In genomic region chr9:93475856-93476255, GRCh38 we compare ENCODE assay signal across 16 cellular contexts. TPM values are rescaled to one million over a fixed set of nuclear protein-coding genes. Genes with fewer than 3 reads are reported as not detected.
DNase-seq lines count a peak whose midpoint lies in the region; ATAC-seq, FAIRE-seq and TF ChIP-seq lines count a peak whose summit lies in the region.
"Had no signal": no experiment of that assay in that cellular context is flagged by ENCODE, and none has a peak within 500 bp of the region (broad histone marks: within the 10 kb centered on the region; RNA-seq: fewer than 3 reads in every experiment).

No MANE protein-coding gene starts in this region.

- H3K9me3 ChIP-seq in Karpas-422 (ENCODE audit: low read length): no peaks in the 10 kb centered on the region
- H3K9me3 ChIP-seq: A549 had no signal

- no peak overlapping the region for H3K9ac ChIP-seq in Karpas-422 (ENCODE audit: low read length)

- no peaks in the 10 kb centered on the region for H3K27me3 Mint-ChIP-seq in activated naive CD4-positive, alpha-beta T cell treated with anti-CD3 and anti-CD28 coated beads, Interleukin-2, amount 50 U/mL, for 24 hours
- H3K27me3 Mint-ChIP-seq in activated naive CD8-positive, alpha-beta T cell treated with anti-CD3 and anti-CD28 coated beads, Interleukin-2, amount 50 U/mL, for 24 hours: no peaks in the 10 kb centered on the region

- no peak overlapping the region for H3K4me2 ChIP-seq in Karpas-422 (ENCODE audit: low read depth, low read length, poor library complexity, severe bottlenecking)
- H3K4me2 ChIP-seq: A549, GM23338 had no signal

- H2AFZ ChIP-seq in Karpas-422 (ENCODE audit: low read length): no peak overlapping the region
- H2AFZ ChIP-seq: GM23338 had no signal

- no peaks in the 10 kb centered on the region for H3K27me3 ChIP-seq in Karpas-422 (ENCODE audit: low read length)

- ATAC-seq in activated naive CD8-positive, alpha-beta T cell treated with anti-CD3 and anti-CD28 coated beads, Interleukin-2, amount 50 U/mL, for 24 hours: no peak
- no peak for ATAC-seq in HG02981 (IDR thresholded peaks at IDR 0.05; ENCODE audit: unreplicated experiment)
- ATAC-seq: A549, GM23338, PC-3 had no signal

- peaks cover 97% of the 10 kb centered on the region for H3K79me2 ChIP-seq in Karpas-422 (ENCODE audit: low read length)

- peaks cover 41% of the 10 kb centered on the region for H3K4me1 Mint-ChIP-seq in activated naive CD4-positive, alpha-beta T cell treated with anti-CD3 and anti-CD28 coated beads, Interleukin-2, amount 50 U/mL, for 24 hours
- H3K4me1 Mint-ChIP-seq in activated naive CD8-positive, alpha-beta T cell treated with anti-CD3 and anti-CD28 coated beads, Interleukin-2, amount 50 U/mL, for 24 hours: peaks cover 27% of the 10 kb centered on the region

- H3K4me3 Mint-ChIP-seq in activated naive CD4-positive, alpha-beta T cell treated with anti-CD3 and anti-CD28 coated beads, Interleukin-2, amount 50 U/mL, for 24 hours: no peak overlapping the region
- no peak overlapping the region for H3K4me3 Mint-ChIP-seq in activated naive CD8-positive, alpha-beta T cell treated with anti-CD3 and anti-CD28 coated beads, Interleukin-2, amount 50 U/mL, for 24 hours
- H3K4me3 Mint-ChIP-seq: GM23338 had no signal

- no peaks in the 10 kb centered on the region for H3K9me3 Mint-ChIP-seq in activated naive CD4-positive, alpha-beta T cell treated with anti-CD3 and anti-CD28 coated beads, Interleukin-2, amount 50 U/mL, for 24 hours
- no peaks in the 10 kb centered on the region for H3K9me3 Mint-ChIP-seq in activated naive CD8-positive, alpha-beta T cell treated with anti-CD3 and anti-CD28 coated beads, Interleukin-2, amount 50 U/mL, for 24 hours
- H3K9me3 Mint-ChIP-seq: GM23338 had no signal

- H3K36me3 ChIP-seq in Karpas-422 (ENCODE audit: insufficient read depth, low read length): peaks cover 33% of the 10 kb centered on the region; the same call in 1 of the 2 replicates

- H3K27ac Mint-ChIP-seq in activated naive CD4-positive, alpha-beta T cell treated with anti-CD3 and anti-CD28 coated beads, Interleukin-2, amount 50 U/mL, for 24 hours: peak overlapping the region; percentile 52
- H3K27ac Mint-ChIP-seq in activated naive CD8-positive, alpha-beta T cell treated with anti-CD3 and anti-CD28 coated beads, Interleukin-2, amount 50 U/mL, for 24 hours: peak overlapping the region; percentile 69
- H3K27ac Mint-ChIP-seq: GM23338 had no signal

- H3K4me3 ChIP-seq in fibroblast of villous mesenchyme (ENCODE audit: low read depth, low read length) (no peak overlapping the region), Karpas-422 (ENCODE audit: low read length) (no peak overlapping the region)
- H3K4me3 ChIP-seq: A549, GM23338 had no signal

- H3K36me3 Mint-ChIP-seq in activated naive CD4-positive, alpha-beta T cell treated with anti-CD3 and anti-CD28 coated beads, Interleukin-2, amount 50 U/mL, for 24 hours: peaks cover 17% of the 10 kb centered on the region
- H3K36me3 Mint-ChIP-seq in activated naive CD8-positive, alpha-beta T cell treated with anti-CD3 and anti-CD28 coated beads, Interleukin-2, amount 50 U/mL, for 24 hours (ENCODE audit: low read depth): peaks cover 64% of the 10 kb centered on the region

- H4K20me1 ChIP-seq in Karpas-422 (ENCODE audit: insufficient read depth, low read depth, low read length): peaks cover 6% of the 10 kb centered on the region; the same call in 1 of the 2 replicates

- DNase-seq in activated naive CD4-positive, alpha-beta T cell treated with Interleukin-2 at 50 U/mL for 16 hours: no peak
- no peak for DNase-seq in activated naive CD8-positive, alpha-beta T cell treated with anti-CD3 and anti-CD28 coated beads, Interleukin-2, amount 50 U/mL, for 24 hours
- DNase-seq in fibroblast of villous mesenchyme (ENCODE audit: low read depth): peak; percentile 37
- DNase-seq in urothelium cell line (ENCODE audit: low spot score): no peak
- no peak for DNase-seq in Karpas-422
- DNase-seq: NCI-H1436 treated with DMSO at 0.1 percent for 48 hours, NCI-H2081 treated with DMSO at 0.1 percent for 48 hours, NCI-H69, PC-3 had no signal

- no peak for FAIRE-seq in urothelium cell line (lab: Jason Lieb, UNC)
- FAIRE-seq: A549, G401.6, HTR-8/SVneo had no signal

- H3K27ac ChIP-seq in Karpas-422 (ENCODE audit: low read length): no peak overlapping the region
- H3K27ac ChIP-seq: A549, C4-2B had no signal

- no peak for TF ChIP-seq CTCF in fibroblast of villous mesenchyme (IDR thresholded peaks at IDR 0.05; ENCODE audit: insufficient read depth, low read depth, low read length)

- no peaks in the 10 kb centered on the region for H3K4me1 ChIP-seq in Karpas-422 (ENCODE audit: low read length)

- no peaks in the 10 kb centered on the region for H3K9me2 ChIP-seq in Karpas-422 (replicated peaks; ENCODE audit: insufficient read depth, low read length)

RNA-seq across cellular contexts. Expression of gene FAM120AOS, which starts 22.5 kb away (rescaled TPM):
- total RNA-seq in fibroblast of villous mesenchyme: 42.5 and 43.6 TPM in 2 replicates
- total RNA-seq in Karpas-422 (2014; rRNA removed; shearing (Covaris generic); ENCODE audit: low replicate concordance): 47.1 and 48.1 TPM in 2 replicates

RNA-seq across cellular contexts. Expression of gene FAM120A, which starts 24.4 kb away (rescaled TPM):
- 116 and 185 TPM in 2 replicates for total RNA-seq in fibroblast of villous mesenchyme
- 79.3 and 83.1 TPM in 2 replicates for total RNA-seq in Karpas-422 (2014; rRNA removed; shearing (Covaris generic); ENCODE audit: low replicate concordance)
